ENCODE assay signal across 19 cellular contexts in genomic region chr22:29316429-29316828, GRCh38. TPM values are rescaled to one million over a fixed set of nuclear protein-coding genes. Genes with fewer than 3 reads are reported as not detected.
A peak's percentile ranks its signal among the peaks of the same experiment; 100 is the strongest.
DNase-seq lines count a peak whose midpoint lies in the region; ATAC-seq and TF ChIP-seq lines count a peak whose summit lies in the region.
"Had no signal": no experiment of that assay in that cellular context is flagged by ENCODE, and none has a peak within 500 bp of the region (broad histone marks: within the 10 kb centered on the region; RNA-seq: fewer than 3 reads in every experiment).

No MANE protein-coding gene starts in this region.

- DNase-seq in D341Med (ENCODE audit: low spot score) (peak; percentile 28), endodermal cell (no peak), neural progenitor cell (ENCODE audit: low spot score) (no peak), NCI-H2029 treated with DMSO at 0.1 percent for 48 hours (lab: John Stamatoyannopoulos, UW) (no peak), vagina (ENCODE audit: extremely low spot score in 2 of 2) (no peak)
- DNase-seq: CD8-positive, alpha-beta memory T cell; DMS79 treated with DMSO at 0.1 percent for 48 hours; heart right ventricle; immature natural killer cell; Karpas-422; NCI-H2029 had no signal

- H3K4me1 Mint-ChIP-seq in IgD-negative memory B cell (peaks cover 9 to 13% (median 12%) of the 10 kb centered on the region in 3 donors), endodermal cell (peaks cover 9% of the 10 kb centered on the region), neural progenitor cell (peaks cover 25% of the 10 kb centered on the region)

- intact Hi-C loops in vagina (cut with DNase I), result loop anchor here (10.0 kb wide), 1 partner anchor 68 kb away; the partner anchor contains the start of gene AP1B1

- no peak for TF ChIP-seq CTCF in endodermal cell (conservative IDR thresholded peaks at IDR 0.05)
- TF ChIP-seq CTCF in neural progenitor cell (IDR thresholded peaks at IDR 0.05), result no peak
- TF ChIP-seq CTCF in vagina (IDR thresholded peaks at IDR 0.05), result no peak

- peaks cover 28% of the 10 kb centered on the region for H4K20me1 ChIP-seq in neural progenitor cell (ENCODE audit: low read depth)

- H3K4me3 Mint-ChIP-seq in IgD-negative memory B cell (peak overlapping the region in 3 of 4 donors; percentile 35 to 74 (median 63)), endodermal cell (peak overlapping the region; percentile 37), neural progenitor cell (peak overlapping the region; percentile 78)
- H3K4me3 Mint-ChIP-seq: stimulated activated effector memory CD8-positive, alpha-beta T cell treated with anti-CD3 and anti-CD28 coated beads, Interleukin-12 subunit alpha, Interleukin-12 subunit beta, amount 100 ng/mL, for 72 hours had no signal

- ATAC-seq in HG02759 (IDR thresholded peaks at IDR 0.05; ENCODE audit: unreplicated experiment), result no peak
- ATAC-seq: heart right ventricle; stimulated activated effector memory CD8-positive, alpha-beta T cell treated with anti-CD3 and anti-CD28 coated beads, Interleukin-12 subunit alpha, Interleukin-12 subunit beta, amount 100 ng/mL, for 72 hours had no signal

- H3K4me2 ChIP-seq in neural progenitor cell, result no peak overlapping the region

- H3K27ac ChIP-seq in endodermal cell (ENCODE audit: low read depth, low read length) (no peak overlapping the region), neural progenitor cell (no peak overlapping the region), vagina (no peak overlapping the region)
- H3K27ac ChIP-seq: breast epithelium, heart right ventricle, parathyroid adenoma, thyroid gland had no signal

- H3K9me3 Mint-ChIP-seq in IgD-negative memory B cell (no peaks in the 10 kb centered on the region), endodermal cell (peaks cover 10% of the 10 kb centered on the region), neural progenitor cell (peaks cover 3% of the 10 kb centered on the region)
- H3K9me3 Mint-ChIP-seq: CD8-positive, alpha-beta memory T cell; stimulated activated effector memory CD8-positive, alpha-beta T cell treated with anti-CD3 and anti-CD28 coated beads, Interleukin-12 subunit alpha, Interleukin-12 subunit beta, amount 100 ng/mL, for 72 hours had no signal

- WGBS in endodermal cell (ENCODE audit: insufficient coverage in 1 of 2, insufficient read length in 1 of 2), 2 experiments, result 87 to 90% methylated on average over 6 to 10 of the region's 10 CpGs

- H3K27me3 ChIP-seq in endodermal cell (ENCODE audit: control insufficient read depth, insufficient read depth, low read length, poor library complexity, severe bottlenecking) (peaks cover 38% of the 10 kb centered on the region), neural progenitor cell (peaks cover 62% of the 10 kb centered on the region), vagina (peaks cover 4% of the 10 kb centered on the region)

- H3K4me1 ChIP-seq in endodermal cell (ENCODE audit: control insufficient read depth, insufficient read depth, low read length) (no peaks in the 10 kb centered on the region), neural progenitor cell (peaks cover 11% of the 10 kb centered on the region), vagina (peaks cover 36% of the 10 kb centered on the region)
- H3K4me1 ChIP-seq: parathyroid adenoma had no signal

- H3K27me3 Mint-ChIP-seq in IgD-negative memory B cell (peaks cover 31% of the 10 kb centered on the region), endodermal cell (ENCODE audit: insufficient read depth) (peaks cover 47% of the 10 kb centered on the region), neural progenitor cell (ENCODE audit: insufficient read depth, low read depth) (peaks cover 33% of the 10 kb centered on the region)

- no peak overlapping the region for H3K4me3 ChIP-seq in endodermal cell (ENCODE audit: low read length)
- no peak overlapping the region for H3K4me3 ChIP-seq in neural progenitor cell
- H3K4me3 ChIP-seq in vagina, result no peak overlapping the region
- H3K4me3 ChIP-seq: thyroid gland had no signal

- no peak for TF ChIP-seq POLR2A in vagina (IDR thresholded peaks at IDR 0.05)

- no peaks in the 10 kb centered on the region for H3K79me2 ChIP-seq in neural progenitor cell (ENCODE audit: low read depth)
- H3K79me2 ChIP-seq: parathyroid adenoma had no signal

- H3F3A ChIP-seq in neural progenitor cell (ENCODE audit: low read depth), result peaks cover 22% of the 10 kb centered on the region

- H3K9ac ChIP-seq in endodermal cell (ENCODE audit: extremely low read depth, low read length, poor library complexity, severe bottlenecking), result no peak overlapping the region
- H3K9ac ChIP-seq in neural progenitor cell, result no peak overlapping the region
- H3K9ac ChIP-seq: parathyroid adenoma had no signal

- peak overlapping the region in 1 of 3 donors; percentile 51 for H3K27ac Mint-ChIP-seq in IgD-negative memory B cell
- H3K27ac Mint-ChIP-seq in endodermal cell, result no peak overlapping the region
- H3K27ac Mint-ChIP-seq in neural progenitor cell, result no peak overlapping the region
- H3K27ac Mint-ChIP-seq: CD8-positive, alpha-beta memory T cell; immature natural killer cell; stimulated activated effector memory CD8-positive, alpha-beta T cell treated with anti-CD3 and anti-CD28 coated beads, Interleukin-12 subunit alpha, Interleukin-12 subunit beta, amount 100 ng/mL, for 72 hours had no signal

- H3K36me3 ChIP-seq in endodermal cell (ENCODE audit: control insufficient read depth, insufficient read depth, low read length) (no peaks in the 10 kb centered on the region), neural progenitor cell (no peaks in the 10 kb centered on the region), vagina (no peaks in the 10 kb centered on the region)
- H3K36me3 ChIP-seq: breast epithelium, thyroid gland had no signal

- H2AFZ ChIP-seq in neural progenitor cell (replicated peaks), result no peak overlapping the region
- H2AFZ ChIP-seq: parathyroid adenoma had no signal

- H3K36me3 Mint-ChIP-seq in IgD-negative memory B cell (peaks cover 5% of the 10 kb centered on the region), endodermal cell (ENCODE audit: low read depth) (peaks cover 11% of the 10 kb centered on the region), neural progenitor cell (no peaks in the 10 kb centered on the region)
- H3K36me3 Mint-ChIP-seq: CD8-positive, alpha-beta memory T cell; immature natural killer cell; stimulated activated effector memory CD8-positive, alpha-beta T cell treated with anti-CD3 and anti-CD28 coated beads, Interleukin-12 subunit alpha, Interleukin-12 subunit beta, amount 100 ng/mL, for 72 hours had no signal

- H3K9me3 ChIP-seq in endodermal cell (ENCODE audit: control insufficient read depth, low read length) (no peaks in the 10 kb centered on the region), neural progenitor cell (ENCODE audit: low read depth) (no peaks in the 10 kb centered on the region), vagina (no peaks in the 10 kb centered on the region)
- H3K9me3 ChIP-seq: breast epithelium, heart right ventricle, thyroid gland had no signal

RNA-seq across cellular contexts. Expression of gene RASL10A, which starts 0.9 kb away (rescaled TPM):
- polyA plus RNA-seq in IgD-negative memory B cell, result not detected
- total RNA-seq in endodermal cell (1 to 10 TPM; 1.3 TPM), neural progenitor cell (ENCODE audit: low replicate concordance) (0.09 and 0.26 TPM in 2 replicates), vagina (not detected)
- 1.0 TPM for polyA plus RNA-seq in endodermal cell (2013, experiment 1 of 2)
- polyA plus RNA-seq in endodermal cell (2013, experiment 2 of 2), result 1.1 TPM
- total RNA-seq: CD8-positive, alpha-beta memory T cell; H4; SK-MEL-5 had no signal
- polyA plus RNA-seq: CD8-positive, alpha-beta memory T cell; immature natural killer cell had no signal

RNA-seq across cellular contexts. Expression of gene GAS2L1, which starts 10.0 kb away (rescaled TPM):
- polyA plus RNA-seq in IgD-negative memory B cell, result 0.46 TPM
- total RNA-seq in endodermal cell (10 to 100 TPM; 22.2 to 24.9 TPM), neural progenitor cell (ENCODE audit: low replicate concordance) (0.95 and 5.1 TPM in 2 replicates), vagina (17.4 TPM)
- 13.9 TPM for polyA plus RNA-seq in endodermal cell (2013, experiment 1 of 2)
- polyA plus RNA-seq in endodermal cell (2013, experiment 2 of 2), result 14.7 TPM

RNA-seq across cellular contexts. Expression of gene EWSR1, which starts 48.4 kb away (rescaled TPM):
- 211 TPM for polyA plus RNA-seq in IgD-negative memory B cell
- total RNA-seq in endodermal cell (100 to 1,000 TPM; 295 to 352 TPM), neural progenitor cell (ENCODE audit: low replicate concordance) (281 and 379 TPM in 2 replicates), vagina (164 TPM)
- polyA plus RNA-seq in endodermal cell (2013, experiment 1 of 2), result 394 TPM
- polyA plus RNA-seq in endodermal cell (2013, experiment 2 of 2), result 355 TPM

RNA-seq across cellular contexts. Expression of gene RHBDD3, which starts 48.6 kb away (rescaled TPM):
- polyA plus RNA-seq in IgD-negative memory B cell, result 9.7 TPM
- 10 to 100 TPM; 65.0 to 75.2 TPM for total RNA-seq in endodermal cell
- 45.2 TPM for polyA plus RNA-seq in endodermal cell (2013, experiment 1 of 2)
- 37.1 TPM for polyA plus RNA-seq in endodermal cell (2013, experiment 2 of 2)
- total RNA-seq in neural progenitor cell (ENCODE audit: low replicate concordance), result 16.3 and 78.8 TPM in 2 replicates
- total RNA-seq in vagina, result 29.7 TPM
